13 cellular contexts compared by ENCODE assay signal in genomic region chr10:43867667-43868361, GRCh38.
DNase-seq lines count a peak whose midpoint lies in the region; ATAC-seq, FAIRE-seq and TF ChIP-seq lines count a peak whose summit lies in the region.
"Had no signal": no experiment of that assay in that cellular context is flagged by ENCODE, and none has a peak within 500 bp of the region (broad histone marks: within the 10 kb centered on the region; RNA-seq: fewer than 3 reads in every experiment).

No MANE protein-coding gene starts in this region.

- 70 to 80% (median 73%) methylated on average over 12 of the region's 12 CpGs for WGBS in psoas muscle, 3 donors

- no peak for TF ChIP-seq CTCF in endothelial cell of umbilical vein (IDR thresholded peaks at IDR 0.05; ENCODE audit: extremely low read depth in 1 of 2, insufficient read depth in 1 of 2, low read depth in 1 of 2, low read length in 2 of 2)
- TF ChIP-seq CTCF in psoas muscle (IDR thresholded peaks at IDR 0.05) = no peak

- peak overlapping the region; percentile 35 for H3K27ac ChIP-seq in endothelial cell of umbilical vein (ENCODE audit: insufficient read depth, low read depth, low read length)
- peak overlapping the region; percentile 50 for H3K27ac ChIP-seq in psoas muscle

- no peak for TF ChIP-seq POLR2A in endothelial cell of umbilical vein (IDR thresholded peaks at IDR 0.05; ENCODE audit: low read depth, low read length)

- H3K4me3 ChIP-seq in endothelial cell of umbilical vein (replicated peaks in 1 of 3; ENCODE audit: insufficient read depth in 1 of 3, low read depth in 1 of 3, low read length in 3 of 3) = no peak overlapping the region
- H3K4me3 ChIP-seq in psoas muscle = no peak overlapping the region

- POLR2A ChIA-PET in endothelial cell of umbilical vein (lab: Charles Lee) = no interaction called here

- intact Hi-C loops in endothelial cell of umbilical vein (cut with micrococcal nuclease) (loop anchor here (1.0 kb wide), 1 partner anchor 22 kb away; no protein-coding TSS in a partner anchor), psoas muscle (cut with DNase I) (no loop called here)

- H2AFZ ChIP-seq in endothelial cell of umbilical vein (ENCODE audit: low read depth, low read length) = peak overlapping the region; percentile 50

- H3K79me2 ChIP-seq in endothelial cell of umbilical vein (ENCODE audit: control insufficient read depth, insufficient read depth, low read length) = no peaks in the 10 kb centered on the region

- H3K4me2 ChIP-seq in endothelial cell of umbilical vein (ENCODE audit: insufficient read depth, low read length) = peak overlapping the region; percentile 31

- H3K4me1 ChIP-seq in endothelial cell of umbilical vein (ENCODE audit: control insufficient read depth, extremely low read depth, insufficient read depth, low read length) (peaks cover 38% of the 10 kb centered on the region), psoas muscle (no peaks in the 10 kb centered on the region)

- no peaks in the 10 kb centered on the region for H3K9me3 ChIP-seq in endothelial cell of umbilical vein (replicated peaks; ENCODE audit: control insufficient read depth, insufficient read depth, low read length)
- no peaks in the 10 kb centered on the region for H3K9me3 ChIP-seq in psoas muscle

- H3K36me3 ChIP-seq in endothelial cell of umbilical vein (ENCODE audit: control insufficient read depth in 2 of 2, extremely low read depth in 1 of 2, insufficient read depth in 2 of 2, low read length in 2 of 2) = no peaks in the 10 kb centered on the region
- H3K36me3 ChIP-seq in psoas muscle (ENCODE audit: insufficient read depth in 1 of 2, low read depth in 1 of 2) = no peaks in the 10 kb centered on the region

- no peak for ATAC-seq in psoas muscle

- CTCF ChIA-PET in endothelial cell of umbilical vein (lab: Charles Lee) = interaction anchor here (1.0 to 3.8 kb wide), 5 partner anchors 10 to 178 kb away, joined by 3 to 25 read pairs (median 7); no protein-coding TSS in a partner anchor

- H3K27me3 ChIP-seq in endothelial cell of umbilical vein (ENCODE audit: control insufficient read depth in 2 of 2, insufficient read depth in 2 of 2, low read length in 2 of 2) (no peaks in the 10 kb centered on the region), psoas muscle (ENCODE audit: insufficient read depth in 3 of 3, low read length in 2 of 3) (no peaks in the 10 kb centered on the region)

- H4K20me1 ChIP-seq in endothelial cell of umbilical vein (replicated peaks; ENCODE audit: control insufficient read depth, extremely low read depth, insufficient read depth, low read length) = no peaks in the 10 kb centered on the region

- H3K9me1 ChIP-seq in endothelial cell of umbilical vein (replicated peaks; ENCODE audit: control insufficient read depth, extremely low read depth, insufficient read depth, low read length) = no peaks in the 10 kb centered on the region

- peak; percentile 95 for FAIRE-seq in endothelial cell of umbilical vein (lab: Jason Lieb, UNC)

- H3K9ac ChIP-seq in endothelial cell of umbilical vein (replicated peaks; ENCODE audit: extremely low read depth, insufficient read depth, low read length) = peak overlapping the region; percentile 1

- dilution Hi-C loops in endothelial cell of umbilical vein (cut with MboI; ENCODE audit: extremely low pct_ligation_motif_present, low sequenced_read_pairs) = no loop called here

- TSS peak; percentile 53 for BruUV-seq in endothelial cell of umbilical vein (replicated peaks; lab: Mats Ljungman, UMichigan)

- DNase-seq in AG20443 (ENCODE audit: low spot score) (peak; percentile 89), M059J (ENCODE audit: low read depth) (peak; percentile 98), endothelial cell of umbilical vein (ENCODE audit: low read depth, low spot score) (peak; percentile 66), psoas muscle (no peak), DMS79 (lab: John Stamatoyannopoulos, UW) (no peak), DMS79 treated with DMSO at 0.1 percent for 48 hours (lab: John Stamatoyannopoulos, UW) (no peak), GDM1 (lab: John Stamatoyannopoulos, UW) (no peak)
- no peak for DNase-seq in stimulated activated CD4-positive, alpha-beta T cell treated with anti-CD3 and anti-CD28 coated beads, Interleukin-2, amount 100 ng/mL, for 24 hours
- DNase-seq: activated CD4-positive, alpha-beta T cell treated with anti-CD3 and anti-CD28 coated beads for 48 hours; activated gamma-delta T cell treated with Interleukin-2 at 50 U/mL for 16 hours; MM.1S; naive B cell; NCI-H510A treated with DMSO at 0.1 percent for 48 hours had no signal

TF ChIP-seq in endothelial cell of umbilical vein, 7 proteins besides CTCF, POLR2A, EP300 and RAD21:
- TF ChIP-seq JUN (IDR thresholded peaks at IDR 0.05; ENCODE audit: borderline replicate concordance, insufficient read depth, insufficient read length, low read depth) (peak; percentile 72), POLR2AphosphoS5 (IDR thresholded peaks at IDR 0.05; ENCODE audit: insufficient read depth, low read depth, low read length) (peak; percentile 50), FOS (IDR thresholded peaks at IDR 0.05; ENCODE audit: borderline replicate concordance, insufficient read depth, low read length) (peak; percentile 96), EZH2 (IDR thresholded peaks at IDR 0.05; ENCODE audit: borderline replicate concordance, low read depth, low read length, severe bottlenecking) (no peak), MYC (IDR thresholded peaks at IDR 0.05; ENCODE audit: low read depth, low read length) (no peak), MAX (IDR thresholded peaks at IDR 0.05; ENCODE audit: insufficient read depth, insufficient read length) (no peak), GATA2 (IDR thresholded peaks at IDR 0.05; ENCODE audit: insufficient read depth, insufficient read length, low read depth, low read length) (no peak)

Comparison
In these comparisons a context has a peak if more than half of its experiments do, and no peak if none do; other contexts are left out.
1. DNase-seq: peak in AG20443 (single experiment), M059J (single experiment) and endothelial cell of umbilical vein (single experiment); none in psoas muscle (0 of 2), DMS79 (single experiment), DMS79 treated with DMSO at 0.1 percent for 48 hours (single experiment), GDM1 (single experiment) and stimulated activated CD4-positive, alpha-beta T cell treated with anti-CD3 and anti-CD28 coated beads, Interleukin-2, amount 100 ng/mL, for 24 hours (0 of 2).